Comparison of ENCODE assay signal across 35 cellular contexts in genomic region chr13:97325738-97326137, GRCh38.
"Had no signal": no experiment of that assay in that cellular context is flagged by ENCODE, and none has a peak within 500 bp of the region (broad histone marks: within the 10 kb centered on the region; RNA-seq: fewer than 3 reads in every experiment).

No MANE protein-coding gene starts in this region.

- H3K27ac ChIP-seq: SJCRH30, SK-N-MC, WERI-Rb-1 had no signal

- DNase-seq: activated CD4-positive, alpha-beta T cell treated with anti-CD3 and anti-CD28 coated beads, Interleukin-2, amount 10 ng/mL, durations not matched to agents 24 days and 14 days; activated CD4-positive, alpha-beta T cell treated with anti-CD3 and anti-CD28 coated beads, Interleukin-2, amount 50 U/mL, for 4 hours; activated CD4-positive, CD25-positive, alpha-beta regulatory T cell; activated CD8-positive, alpha-beta T cell treated with anti-CD3 and anti-CD28 coated beads for 36 hours; activated effector memory CD4-positive, alpha-beta T cell treated with anti-CD3 and anti-CD28 coated beads, Interleukin-2, amount 50 U/mL, for 16 hours; activated naive CD4-positive, alpha-beta T cell; activated naive CD4-positive, alpha-beta T cell treated with anti-CD3 and anti-CD28 coated beads, Interleukin-2, amount 50 U/mL, for 16 hours; activated naive CD8-positive, alpha-beta T cell treated with anti-CD3 and anti-CD28 coated beads for 36 hours; activated T-cell treated with anti-CD3 and anti-CD28 coated beads, Interleukin-2, amount 50 U/mL, for 1 hour; activated T-cell treated with anti-CD3 and anti-CD28 coated beads, Interleukin-2, amount 50 U/mL, for 72 hours; amniotic stem cell; caudate nucleus; cerebellar nuclear complex; MM.1S; MV-4-11; NCI-H1092 treated with DMSO at 0.1 percent for 48 hours; NCI-H146; NCI-H187; NCI-H2029 treated with DMSO at 0.1 percent for 48 hours; NCI-H2107; NCI-H2171 treated with DMSO at 0.1 percent for 48 hours; NCI-H2227 treated with DMSO at 0.1 percent for 48 hours; NCI-H446; NCI-H510A treated with DMSO at 0.1 percent for 48 hours; NK-92 treated with Interleukin-12 subunit alpha and Interleukin-12 subunit beta, amount 100 ng/mL, for 24 hours; PC-3; SHP77; SJCRH30; T1000; WERI-Rb-1 had no signal

- ATAC-seq: activated CD8-positive, alpha-beta T cell treated with anti-CD3 and anti-CD28 coated beads for 36 hours; activated T-cell treated with anti-CD3 and anti-CD28 coated beads, Interleukin-2, amount 50 U/mL, for 72 hours; activated T-helper 17 cell treated with anti-CD3 and anti-CD28 coated beads, Interleukin-2, amount 50 U/mL, for 72 hours; K562; PC-3 had no signal

- H3K27me3 ChIP-seq: SJCRH30 had no signal

- H3K9me3 ChIP-seq: SJCRH30 had no signal

- H3K36me3 ChIP-seq: SJCRH30, WERI-Rb-1 had no signal

- FAIRE-seq: astrocyte, bronchial epithelial cell, K562 had no signal

- H3K4me3 ChIP-seq: K562, SJCRH30, SK-N-MC had no signal
